Comparison of ENCODE assay signal across 14 cellular contexts in the genomic region with DNA sequence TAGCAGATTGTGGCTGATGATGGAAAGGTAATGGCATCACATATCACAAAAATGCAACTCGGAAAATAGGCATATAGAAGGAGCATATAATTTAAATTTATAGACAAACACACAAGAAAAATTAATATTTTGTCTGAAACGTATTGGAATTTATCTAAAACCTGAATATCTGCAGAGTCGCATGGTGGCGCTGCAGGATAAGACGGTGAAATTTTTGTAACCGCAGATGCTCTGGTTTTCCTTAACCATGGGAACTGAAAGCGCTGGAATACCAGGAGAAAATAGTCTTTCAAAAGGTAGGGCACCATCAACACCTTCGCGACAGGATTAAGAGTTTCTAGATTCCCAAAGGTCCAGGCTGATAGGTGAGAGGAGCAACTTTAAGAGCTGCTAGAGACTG. TPM values are rescaled to one million over a fixed set of nuclear protein-coding genes. Genes with fewer than 3 reads are reported as not detected.
DNase-seq lines count a peak whose midpoint lies in the region; ATAC-seq and TF ChIP-seq lines count a peak whose summit lies in the region.
"Had no signal": no experiment of that assay in that cellular context is flagged by ENCODE, and none has a peak within 500 bp of the region (broad histone marks: within the 10 kb centered on the region; RNA-seq: fewer than 3 reads in every experiment).

No MANE protein-coding gene starts in this region.

- H3K36me3 ChIP-seq in BJ (ENCODE audit: control insufficient read depth, insufficient read depth, low read length) (no peaks in the 10 kb centered on the region), mammary epithelial cell (ENCODE audit: insufficient read depth, low read length) (no peaks in the 10 kb centered on the region), mesendoderm (ENCODE audit: control insufficient read depth, insufficient read depth, low read length) (no peaks in the 10 kb centered on the region)

- H3K27me3 Mint-ChIP-seq in T-helper 17 cell: peaks cover under 1% of the 10 kb centered on the region

- 18% methylated on average over 9 of the region's 9 CpGs for WGBS in mammary epithelial cell (ENCODE audit: low coverage, missing lambda C conversion rate)
- no CpG with 5 or more reads among the region's 9 CpGs for WGBS in mesendoderm (ENCODE audit: extremely low coverage, insufficient coverage, low lambda C conversion rate)

- no peak overlapping the region for H3K4ac ChIP-seq in mesendoderm (ENCODE audit: low read depth, low read length)

- no peak overlapping the region for H2BK5ac ChIP-seq in mesendoderm (ENCODE audit: low read length)

- H3K4me1 ChIP-seq in mammary epithelial cell (ENCODE audit: insufficient read depth, low read length) (no peaks in the 10 kb centered on the region), mesendoderm (ENCODE audit: control insufficient read depth, low read depth, low read length) (no peaks in the 10 kb centered on the region)

- CTCF ChIA-PET in BJ (lab: Yijun Ruan, JAX) (interaction anchor here (0.7 to 2.3 kb wide), 5 partner anchors 10 to 384 kb away, joined by 3 to 15 read pairs (median 3); a partner anchor contains a TSS), mammary epithelial cell (lab: Charles Lee; ENCODE audit: low non-redundant PET) (no interaction called here)

- no peak overlapping the region for H2BK120ac ChIP-seq in mesendoderm (ENCODE audit: low read depth, low read length)

- H3K4me3 ChIP-seq in BJ (ENCODE audit: low read depth, low read length) (peak overlapping the region; percentile 25), mammary epithelial cell (replicated peaks in 1 of 3; ENCODE audit: insufficient read depth in 1 of 3, low read depth in 2 of 3, low read length in 3 of 3) (no peak overlapping the region), mesendoderm (ENCODE audit: low read length) (no peak overlapping the region)

- dilution Hi-C loops in mammary epithelial cell (cut with HindIII; ENCODE audit: low sequenced_read_pairs): no loop called here

- no peaks in the 10 kb centered on the region for H3K27me3 ChIP-seq in BJ (ENCODE audit: control insufficient read depth, insufficient read depth, low read length)
- no peaks in the 10 kb centered on the region for H3K27me3 ChIP-seq in mammary epithelial cell (ENCODE audit: insufficient read depth, low read length)
- no peaks in the 10 kb centered on the region for H3K27me3 ChIP-seq in mesendoderm (ENCODE audit: insufficient read depth, low read length, poor library complexity)

- H4K5ac ChIP-seq in mesendoderm (ENCODE audit: low read length): no peak overlapping the region

- H3K27ac ChIP-seq in mammary epithelial cell (ENCODE audit: insufficient read depth, low read depth, low read length): no peak overlapping the region
- H3K27ac ChIP-seq in mesendoderm (ENCODE audit: low read depth, low read length): no peak overlapping the region

- no peak overlapping the region for H2AFZ ChIP-seq in mammary epithelial cell (ENCODE audit: low read depth, low read length)

- H4K8ac ChIP-seq in mesendoderm (ENCODE audit: low read depth, low read length): no peak overlapping the region

- intact Hi-C loops in mammary epithelial cell (cut with micrococcal nuclease): no loop called here

- H3K79me1 ChIP-seq in mesendoderm (ENCODE audit: low read length): no peaks in the 10 kb centered on the region

- no peak for DNase-seq in BJ (ENCODE audit: low read depth)
- peak; percentile 22 for DNase-seq in LHCN-M2 (ENCODE audit: low read depth)
- DNase-seq in mammary epithelial cell: peak; percentile 7
- DNase-seq in mesendoderm: peak; percentile 11
- DNase-seq in HK-2 (ENCODE audit: unreplicated experiment): no peak
- no peak for DNase-seq in T-helper 17 cell
- DNase-seq: amygdala, Calu3, SHP77, trophoblast cell had no signal

- in situ Hi-C loops in mammary epithelial cell (cut with MboI; ENCODE audit: low sequenced_read_pairs in 2 of 2): no loop called here

- H3K27ac Mint-ChIP-seq in T-helper 17 cell: no peak overlapping the region
- H3K27ac Mint-ChIP-seq: nephron had no signal

- H3K9me3 ChIP-seq in mammary epithelial cell (replicated peaks; ENCODE audit: insufficient read depth, low read length) (peaks cover 29% of the 10 kb centered on the region), T-helper 17 cell (ENCODE audit: control insufficient read depth, low read length, poor library complexity, severe bottlenecking) (peaks cover 10% of the 10 kb centered on the region)

- no TSS peak for BruUV-seq in mammary epithelial cell (replicated peaks; lab: Mats Ljungman, UMichigan)

- H3K56ac ChIP-seq in mesendoderm (ENCODE audit: low read length): no peak overlapping the region

- POLR2A ChIA-PET in BJ (lab: Charles Lee): no interaction called here

- H3K4me2 ChIP-seq in mammary epithelial cell (ENCODE audit: insufficient read depth, low read depth, low read length) (no peak overlapping the region), mesendoderm (ENCODE audit: low read length) (no peak overlapping the region)

- no peak for ATAC-seq in GM19395 (IDR thresholded peaks at IDR 0.05; ENCODE audit: unreplicated experiment)
- ATAC-seq in T-helper 17 cell: no peak
- ATAC-seq in GM21619 (IDR thresholded peaks at IDR 0.05; ENCODE audit: unreplicated experiment): no peak

- H3K4me1 Mint-ChIP-seq in T-helper 17 cell: no peaks in the 10 kb centered on the region
- H3K4me1 Mint-ChIP-seq: nephron had no signal

- H3K9ac ChIP-seq in mammary epithelial cell (ENCODE audit: insufficient read depth, low read length) (no peak overlapping the region), mesendoderm (ENCODE audit: low read length) (no peak overlapping the region)

- TF ChIP-seq CTCF in BJ (IDR thresholded peaks at IDR 0.05; ENCODE audit: insufficient read depth, low read depth, low read length): peak; percentile 28; the same call in 1 of the 2 replicates
- peak in 1 of 2 donors; percentile 17 for TF ChIP-seq CTCF in mammary epithelial cell (conservative IDR thresholded peaks at IDR 0.05 in 1 of 2, IDR thresholded peaks at IDR 0.05 in 1 of 2; ENCODE audit: extremely low read depth in 1 of 2, insufficient read depth in 1 of 2, low read depth in 1 of 2, low read length in 2 of 2)

- H3K79me2 ChIP-seq in mammary epithelial cell (ENCODE audit: insufficient read depth, low read length) (no peaks in the 10 kb centered on the region), mesendoderm (ENCODE audit: control insufficient read depth, insufficient read depth, low read length) (no peaks in the 10 kb centered on the region)

- H3K23ac ChIP-seq in mesendoderm (ENCODE audit: low read length): no peak overlapping the region

- H2BK15ac ChIP-seq in mesendoderm (replicated peaks; ENCODE audit: low read depth): no peak overlapping the region

- no peaks in the 10 kb centered on the region for H4K20me1 ChIP-seq in mammary epithelial cell (ENCODE audit: insufficient read depth, low read length)

- no peak overlapping the region for H2AK5ac ChIP-seq in mesendoderm (ENCODE audit: low read length)

- H3K36me3 Mint-ChIP-seq in T-helper 17 cell (ENCODE audit: low read depth): no peaks in the 10 kb centered on the region

- H3K18ac ChIP-seq in mesendoderm (ENCODE audit: low read length): no peak overlapping the region

- H3K4me3 Mint-ChIP-seq in T-helper 17 cell: no peak overlapping the region
- H3K4me3 Mint-ChIP-seq: nephron had no signal

RNA-seq across cellular contexts. Expression of a gene that starts 11.0 kb away (rescaled TPM):
- polyA plus RNA-seq in BJ (2011; rRNA removed) (0.42 and 0.47 TPM in 2 replicates), mammary epithelial cell (0.37 TPM)
- 0.19 and 0.31 TPM in 2 replicates for polyA minus RNA-seq in BJ (2011; rRNA and poly(A)+ RNA removed)
- total RNA-seq in LHCN-M2 (2014; rRNA removed) (4.3 and 4.9 TPM in 2 replicates), mammary epithelial cell (1 to 10 TPM; 1.4 to 1.7 TPM), T-helper 17 cell (not detected)
- 1.9 TPM for polyA plus RNA-seq in LHCN-M2 (2012)
- not detected for polyA minus RNA-seq in mammary epithelial cell
- polyA plus RNA-seq in mesendoderm (2013, experiment 1 of 2): 1.4 TPM
- 1.4 TPM for polyA plus RNA-seq in mesendoderm (2013, experiment 2 of 2)
- total RNA-seq: activated CD8-positive, alpha-beta memory T cell treated with anti-CD3 and anti-CD28 coated beads for 36 hours had no signal

RNA-seq across cellular contexts. Expression of a gene that starts 11.1 kb away (rescaled TPM):
- 0.45 and 0.52 TPM in 2 replicates for polyA plus RNA-seq in BJ (2011; rRNA removed)
- 0.28 and 0.31 TPM in 2 replicates for polyA minus RNA-seq in BJ (2011; rRNA and poly(A)+ RNA removed)
- 3.8 TPM in 2 replicates for total RNA-seq in LHCN-M2 (2014; rRNA removed)
- 2.6 TPM for polyA plus RNA-seq in LHCN-M2 (2012)
- under 1 TPM; 0.33 to 0.40 TPM for total RNA-seq in mammary epithelial cell
- 0.28 TPM for polyA plus RNA-seq in mammary epithelial cell
- 1.7 TPM for polyA minus RNA-seq in mammary epithelial cell
- polyA plus RNA-seq in mesendoderm (2013, experiment 1 of 2): 3.0 TPM
- 2.8 TPM for polyA plus RNA-seq in mesendoderm (2013, experiment 2 of 2)
- under 1 TPM in 1 of 2 donors, not detected in 1; 0.10 TPM for total RNA-seq in T-helper 17 cell
- total RNA-seq: activated CD8-positive, alpha-beta memory T cell treated with anti-CD3 and anti-CD28 coated beads for 36 hours had no signal

RNA-seq across cellular contexts. Expression of a gene that starts 20.4 kb away (rescaled TPM):
- polyA plus RNA-seq in BJ (2011; rRNA removed) (0.16 and 0.23 TPM in 2 replicates), mammary epithelial cell (0.16 TPM)
- 0.14 and 0.31 TPM in 2 replicates for polyA minus RNA-seq in BJ (2011; rRNA and poly(A)+ RNA removed)
- total RNA-seq in LHCN-M2 (2014; rRNA removed) (3.5 and 5.1 TPM in 2 replicates), mammary epithelial cell (1 to 10 TPM in 1 of 2 donors, under 1 TPM in 1; 0.64 to 1.0 TPM), T-helper 17 cell (not detected)
- 2.3 TPM for polyA plus RNA-seq in LHCN-M2 (2012)
- polyA minus RNA-seq in mammary epithelial cell: not detected
- polyA plus RNA-seq in mesendoderm (2013, experiment 1 of 2): 1.4 TPM
- polyA plus RNA-seq in mesendoderm (2013, experiment 2 of 2): 1.6 TPM
- total RNA-seq: activated CD8-positive, alpha-beta memory T cell treated with anti-CD3 and anti-CD28 coated beads for 36 hours had no signal

RNA-seq across cellular contexts. Expression of a gene that starts 25.6 kb away (rescaled TPM):
- 0.09 and 0.13 TPM in 2 replicates for polyA plus RNA-seq in BJ (2011; rRNA removed)
- 0.05 and 0.21 TPM in 2 replicates for polyA minus RNA-seq in BJ (2011; rRNA and poly(A)+ RNA removed)
- 3.1 and 3.6 TPM in 2 replicates for total RNA-seq in LHCN-M2 (2014; rRNA removed)
- polyA plus RNA-seq in LHCN-M2 (2012): 0.74 TPM
- under 1 TPM in 1 of 2 donors, not detected in 1; 0.17 TPM for total RNA-seq in mammary epithelial cell
- 0.06 TPM for polyA plus RNA-seq in mammary epithelial cell
- not detected for polyA minus RNA-seq in mammary epithelial cell
- polyA plus RNA-seq in mesendoderm (2013, experiment 1 of 2): 1.00 TPM
- 0.78 TPM for polyA plus RNA-seq in mesendoderm (2013, experiment 2 of 2)
- total RNA-seq in T-helper 17 cell: not detected
- total RNA-seq: activated CD8-positive, alpha-beta memory T cell treated with anti-CD3 and anti-CD28 coated beads for 36 hours had no signal

RNA-seq across cellular contexts. Expression of a gene that starts 34.7 kb away (rescaled TPM):
- polyA plus RNA-seq in BJ (2011; rRNA removed) (0.10 and 0.22 TPM in 2 replicates), mammary epithelial cell (0.01 TPM)
- polyA minus RNA-seq in BJ (2011; rRNA and poly(A)+ RNA removed): 0.05 and 0.15 TPM in 2 replicates
- total RNA-seq in LHCN-M2 (2014; rRNA removed) (0.77 and 1.5 TPM in 2 replicates), mammary epithelial cell (under 1 TPM; 0.16 to 0.17 TPM), T-helper 17 cell (not detected)
- polyA plus RNA-seq in LHCN-M2 (2012): 0.43 TPM
- not detected for polyA minus RNA-seq in mammary epithelial cell
- polyA plus RNA-seq in mesendoderm (2013, experiment 1 of 2): 0.51 TPM
- 0.66 TPM for polyA plus RNA-seq in mesendoderm (2013, experiment 2 of 2)
- total RNA-seq: activated CD8-positive, alpha-beta memory T cell treated with anti-CD3 and anti-CD28 coated beads for 36 hours had no signal

Comparison
In these comparisons a context has a peak if more than half of its experiments do, and no peak if none do; other contexts are left out.
1. DNase-seq: peak in LHCN-M2 (single experiment), mammary epithelial cell (single experiment) and mesendoderm (single experiment); none in BJ (single experiment), HK-2 (single experiment) and T-helper 17 cell (0 of 3).